22 cellular contexts compared by ENCODE assay signal in the genomic region with DNA sequence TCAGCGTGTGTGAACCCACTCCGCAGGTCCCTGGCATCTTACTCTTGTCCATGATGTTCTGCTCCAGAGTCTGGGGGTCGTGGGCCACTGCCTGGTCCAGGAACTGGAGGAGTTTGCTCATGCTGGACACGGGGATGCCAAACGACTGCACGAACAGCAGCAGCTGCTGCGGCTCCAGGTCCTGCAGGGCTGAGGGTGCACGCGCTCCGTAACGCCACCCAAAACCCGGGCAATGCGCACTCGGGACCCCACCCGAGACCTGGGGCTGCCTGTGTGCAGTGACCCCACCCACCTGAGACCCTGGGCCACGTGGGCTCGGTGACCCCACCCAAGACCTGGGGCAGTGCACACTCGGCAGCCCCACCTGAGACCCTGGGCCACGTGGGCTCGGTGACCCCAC. TPM values are rescaled to one million over a fixed set of nuclear protein-coding genes. Genes with fewer than 3 reads are reported as not detected.
DNase-seq lines count a peak whose midpoint lies in the region; ATAC-seq, FAIRE-seq and TF ChIP-seq lines count a peak whose summit lies in the region.
"Had no signal": no experiment of that assay in that cellular context is flagged by ENCODE, and none has a peak within 500 bp of the region (broad histone marks: within the 10 kb centered on the region; RNA-seq: fewer than 3 reads in every experiment).

No MANE protein-coding gene starts in this region.

- TF ChIP-seq EP300 in K562 (IDR thresholded peaks at IDR 0.05; ENCODE audit: low read length) = no peak

- H3K36me3 ChIP-seq in IMR-90 (ENCODE audit: control insufficient read depth, insufficient read depth, low read length) = peaks cover 82% of the 10 kb centered on the region
- H3K36me3 ChIP-seq in K562 (ENCODE audit: control insufficient read depth, insufficient read depth, low read length) = peaks cover 80% of the 10 kb centered on the region; the same call in 1 of the 3 replicates

- H3K4ac ChIP-seq in IMR-90 (ENCODE audit: low read depth, low read length) = no peak overlapping the region

- TF ChIP-seq POLR2A in IMR-90 (IDR thresholded peaks at IDR 0.05; ENCODE audit: low read depth, low read length) (no peak), K562 (conservative IDR thresholded peaks at IDR 0.05) (no peak)

- peaks cover 4% of the 10 kb centered on the region for H3K36me3 Mint-ChIP-seq in activated CD4-positive, alpha-beta T cell treated with anti-CD3 and anti-CD28 coated beads, Interleukin-2, amount 10 ng/mL, durations not matched to agents 7 days and 5 days (ENCODE audit: low read depth)

- H3K4me1 Mint-ChIP-seq in activated CD4-positive, alpha-beta T cell treated with anti-CD3 and anti-CD28 coated beads, Interleukin-2, amount 10 ng/mL, durations not matched to agents 7 days and 5 days = no peaks in the 10 kb centered on the region
- H3K4me1 Mint-ChIP-seq: CD14-positive monocyte; CD8-positive, alpha-beta memory T cell had no signal

- H3K9ac ChIP-seq in IMR-90 (ENCODE audit: low read depth, low read length) = no peak overlapping the region
- no peak overlapping the region for H3K9ac ChIP-seq in K562 (ENCODE audit: insufficient read depth in 1 of 2, low read depth in 2 of 2, low read length in 2 of 2)
- H3K9ac ChIP-seq: BLaER1 treated with 17β-estradiol and CSF1 and Interleukin-3, amounts not matched to agents 10 nM and 100 nM had no signal

- no peak for ATAC-seq in IMR-90 (ENCODE audit: low read depth)
- no peak for ATAC-seq in K562
- ATAC-seq: A549 had no signal

- no peaks in the 10 kb centered on the region for H3K79me2 ChIP-seq in K562 (ENCODE audit: control insufficient read depth, insufficient read depth, low read length)

- POLR2A ChIA-PET in IMR-90 (lab: Charles Lee; ENCODE audit: unreplicated experiment) (no interaction called here), K562 (lab: Yijun Ruan, JAX) (no interaction called here)
- POLR2A ChIA-PET in activated CD4-positive, alpha-beta T cell treated with anti-CD3 and anti-CD28 coated beads, Interleukin-2, amount 10 ng/mL, durations not matched to agents 7 days and 5 days (lab: Charles Lee) = no interaction called here

- H4K20me1 ChIP-seq in IMR-90 (ENCODE audit: insufficient read depth, low read length) (no peaks in the 10 kb centered on the region), K562 (replicated peaks; ENCODE audit: control insufficient read depth, insufficient read depth, low read length) (no peaks in the 10 kb centered on the region)

- no peak for DNase-seq in IMR-90
- no peak for DNase-seq in K562 (ENCODE audit: extremely low read depth in 1 of 4, low spot score in 3 of 4)
- no peak for DNase-seq in urothelium cell line (ENCODE audit: low spot score)
- no peak for DNase-seq in activated CD4-positive, alpha-beta T cell treated with anti-CD3 and anti-CD28 coated beads, Interleukin-2, amount 10 ng/mL, durations not matched to agents 7 days and 5 days
- DNase-seq in occipital lobe (lab: John Stamatoyannopoulos, UW) = no peak
- DNase-seq: 8988T; ACHN; AML-193; BE2C; CD4-positive, alpha-beta T cell; CD8-positive, alpha-beta memory T cell; DMS53; DMS79 treated with DMSO at 0.1 percent for 48 hours; GF-D8; GOT3; HCEC 1CT had no signal

- peak overlapping the region; percentile 65 for H2AK9ac ChIP-seq in IMR-90 (replicated peaks; ENCODE audit: low read depth, low read length, poor library complexity)

- dilution Hi-C loops in IMR-90 (cut with HindIII; ENCODE audit: low sequenced_read_pairs, unreplicated experiment) = no loop called here

- no peak overlapping the region for H2AK5ac ChIP-seq in IMR-90 (ENCODE audit: low read depth, low read length)

- H3K4me1 ChIP-seq in IMR-90 (ENCODE audit: control insufficient read depth, insufficient read depth, low read length) (no peaks in the 10 kb centered on the region), K562 (replicated peaks in 1 of 2; ENCODE audit: control insufficient read depth in 2 of 2, insufficient read depth in 2 of 2, low read length in 2 of 2) (peaks cover 0 to 11% of the 10 kb centered on the region in 2 experiments; a peak in 1 of 5 replicates)
- H3K4me1 ChIP-seq: A549; BE2C; BLaER1 treated with 17β-estradiol and CSF1 and Interleukin-3, amounts not matched to agents 10 nM and 100 nM had no signal

- FAIRE-seq in K562 (lab: Jason Lieb, UNC) = no peak
- FAIRE-seq in urothelium cell line (lab: Jason Lieb, UNC) = peak; percentile 53
- FAIRE-seq: A549, D721Med, GM12891, GM18507 had no signal

- no peaks in the 10 kb centered on the region for H3K9me3 Mint-ChIP-seq in activated CD4-positive, alpha-beta T cell treated with anti-CD3 and anti-CD28 coated beads, Interleukin-2, amount 10 ng/mL, durations not matched to agents 7 days and 5 days
- H3K9me3 Mint-ChIP-seq: CD4-positive, alpha-beta T cell; CD8-positive, alpha-beta memory T cell had no signal

- H3K9me1 ChIP-seq in IMR-90 (ENCODE audit: insufficient read depth, low read length) (no peaks in the 10 kb centered on the region), K562 (ENCODE audit: control insufficient read depth, insufficient read depth, low read length) (no peaks in the 10 kb centered on the region)

- intact Hi-C loops in IMR-90 (cut with micrococcal nuclease) = no loop called here
- intact Hi-C loops in K562 (cut with micrococcal nuclease) = no loop called here

- H4K8ac ChIP-seq in IMR-90 (ENCODE audit: low read depth in 2 of 2, low read length in 2 of 2) = no peak overlapping the region

- no peaks in the 10 kb centered on the region for H3K79me1 ChIP-seq in IMR-90 (ENCODE audit: low read depth in 1 of 2, low read length in 2 of 2)

- in situ Hi-C loops in IMR-90 (cut with MboI; ENCODE audit: low sequenced_read_pairs) = no loop called here
- in situ Hi-C loops in K562 (cut with MboI) = no loop called here

- no peak overlapping the region for H4K91ac ChIP-seq in IMR-90 (ENCODE audit: insufficient read depth, low read depth, low read length)

- no peak overlapping the region for H3K4me3 Mint-ChIP-seq in activated CD4-positive, alpha-beta T cell treated with anti-CD3 and anti-CD28 coated beads, Interleukin-2, amount 10 ng/mL, durations not matched to agents 7 days and 5 days
- H3K4me3 Mint-ChIP-seq: CD14-positive monocyte; CD4-positive, alpha-beta T cell; CD8-positive, alpha-beta memory T cell had no signal

- H3K56ac ChIP-seq in IMR-90 (ENCODE audit: extremely low read depth, insufficient read depth, low read length) = no peak overlapping the region

- H3K27ac Mint-ChIP-seq in activated CD4-positive, alpha-beta T cell treated with anti-CD3 and anti-CD28 coated beads, Interleukin-2, amount 10 ng/mL, durations not matched to agents 7 days and 5 days = no peak overlapping the region
- H3K27ac Mint-ChIP-seq: CD4-positive, alpha-beta T cell; CD8-positive, alpha-beta memory T cell had no signal

- TF ChIP-seq RAD21 in IMR-90 (IDR thresholded peaks at IDR 0.05; ENCODE audit: low read length) (no peak), K562 (CRISPR knock-in tag; conservative IDR thresholded peaks at IDR 0.05 in 1 of 2, IDR thresholded peaks at IDR 0.05 in 1 of 2) (no peak)

- H2BK120ac ChIP-seq in IMR-90 (ENCODE audit: low read depth, low read length) = no peak overlapping the region

- no peak overlapping the region for H3K18ac ChIP-seq in IMR-90 (ENCODE audit: low read depth, low read length)

- CTCF ChIA-PET in IMR-90 (lab: Yijun Ruan, JAX) = no interaction called here
- CTCF ChIA-PET in K562 (lab: Yijun Ruan, JAX; ENCODE audit: low intra/inter-chr PET ratio) = no interaction called here
- CTCF ChIA-PET in activated CD4-positive, alpha-beta T cell treated with anti-CD3 and anti-CD28 coated beads, Interleukin-2, amount 10 ng/mL, durations not matched to agents 7 days and 5 days (lab: Charles Lee) = interaction anchor here (0.7 kb wide), 1 partner anchor 10 kb away, joined by 3 read pairs; no protein-coding TSS in a partner anchor

- TF ChIP-seq CTCF in IMR-90 (conservative IDR thresholded peaks at IDR 0.05; ENCODE audit: low read depth, low read length) (no peak), K562 (IDR thresholded peaks at IDR 0.05 in 2 of 3, conservative IDR thresholded peaks at IDR 0.05 in 1 of 3; ENCODE audit: insufficient read depth in 2 of 3, low read depth in 1 of 3, low read length in 3 of 3) (no peak)

- H2BK5ac ChIP-seq in IMR-90 (ENCODE audit: low read depth, low read length, poor library complexity, severe bottlenecking) = no peak overlapping the region

- no TSS peak for BruUV-seq in IMR-90 (replicated peaks; lab: Mats Ljungman, UMichigan)
- BruUV-seq in K562 (replicated peaks; lab: Mats Ljungman, UMichigan) = no TSS peak

- H3K23ac ChIP-seq in IMR-90 (ENCODE audit: low read depth, low read length) = no peak overlapping the region

- no peaks in the 10 kb centered on the region for H3K27me3 Mint-ChIP-seq in activated CD4-positive, alpha-beta T cell treated with anti-CD3 and anti-CD28 coated beads, Interleukin-2, amount 10 ng/mL, durations not matched to agents 7 days and 5 days
- H3K27me3 Mint-ChIP-seq: CD4-positive, alpha-beta T cell; CD8-positive, alpha-beta memory T cell had no signal

- H3K4me3 ChIP-seq in IMR-90 (ENCODE audit: insufficient read depth, low read depth, low read length) (no peak overlapping the region), K562 (no peak overlapping the region)
- H3K4me3 ChIP-seq: A549; BLaER1 treated with 17β-estradiol and CSF1 and Interleukin-3, amounts not matched to agents 10 nM and 100 nM had no signal

- H3K9me3 ChIP-seq in IMR-90 (ENCODE audit: control insufficient read depth, insufficient read depth, low read length) (no peaks in the 10 kb centered on the region), K562 (replicated peaks; ENCODE audit: control insufficient read depth, insufficient read depth, low read depth, low read length) (no peaks in the 10 kb centered on the region)
- H3K9me3 ChIP-seq: A549; BE2C; BLaER1 treated with 17β-estradiol and CSF1 and Interleukin-3, amounts not matched to agents 10 nM and 100 nM had no signal

- no peak overlapping the region for H4K5ac ChIP-seq in IMR-90 (ENCODE audit: low read depth, low read length)

- H2AFZ ChIP-seq in IMR-90 (replicated peaks; ENCODE audit: low read length, poor library complexity) (no peak overlapping the region), K562 (ENCODE audit: low read depth, low read length) (no peak overlapping the region)

- no peak overlapping the region for H3K4me2 ChIP-seq in IMR-90 (ENCODE audit: low read depth, low read length)
- H3K4me2 ChIP-seq in K562 (ENCODE audit: insufficient read depth, low read length) = no peak overlapping the region
- H3K4me2 ChIP-seq: A549; BLaER1 treated with 17β-estradiol and CSF1 and Interleukin-3, amounts not matched to agents 10 nM and 100 nM had no signal

- H3K27ac ChIP-seq in IMR-90 (ENCODE audit: insufficient read depth, low read length) = no peak overlapping the region
- no peak overlapping the region for H3K27ac ChIP-seq in K562 (ENCODE audit: extremely low read depth, low read depth, low read length)
- H3K27ac ChIP-seq: A549; BLaER1 treated with 17β-estradiol and CSF1 and Interleukin-3, amounts not matched to agents 10 nM and 100 nM had no signal

- H3K27me3 ChIP-seq in IMR-90 (ENCODE audit: control insufficient read depth, insufficient read depth, low read length) (no peaks in the 10 kb centered on the region), K562 (ENCODE audit: control insufficient read depth in 2 of 2, insufficient read depth in 2 of 2, low read length in 2 of 2) (no peaks in the 10 kb centered on the region)
- H3K27me3 ChIP-seq: BE2C; BLaER1 treated with 17β-estradiol and CSF1 and Interleukin-3, amounts not matched to agents 10 nM and 100 nM had no signal

- 88% methylated on average over 14 of the region's 20 CpGs; no CpG with 5 or more reads in 1 of the 2 experiments for WGBS in IMR-90 (ENCODE audit: extremely low coverage in 2 of 2, insufficient read length in 1 of 2), 2 experiments
- 96% methylated on average over 12 of the region's 20 CpGs for WGBS in K562 (ENCODE audit: insufficient coverage, low coverage, missing lambda C conversion rate)

- H2BK15ac ChIP-seq in IMR-90 (ENCODE audit: low read depth, low read length) = no peak overlapping the region

- no peak overlapping the region for H2BK20ac ChIP-seq in IMR-90 (ENCODE audit: low read depth, low read length)

- H3K14ac ChIP-seq in IMR-90 (replicated peaks; ENCODE audit: low read depth, low read length) = no peak overlapping the region

RNA-seq across cellular contexts. Expression of gene MICALL2, which starts 22.0 kb away (rescaled TPM):
- total RNA-seq in IMR-90 (2012; rRNA removed) (6.1 and 6.6 TPM in 2 replicates), K562 (2014; rRNA removed) (59.0 and 71.5 TPM in 2 replicates), K562 (2014; rRNA removed; fragmentation: Illumina TruSeq; extraction: Trizol) (6.9 and 9.5 TPM in 2 replicates), K562 (2015; rRNA removed; fragmentation: Illumina TruSeq; extraction: Trizol) (26.9 and 32.7 TPM in 2 replicates), K562 (2021) (102 and 103 TPM in 2 replicates), occipital lobe (4.2 TPM)
- polyA plus RNA-seq in IMR-90 (2012; rRNA removed) (34.1 and 37.2 TPM in 2 replicates), K562 (2011; rRNA removed) (17.0 and 42.5 TPM in 2 replicates), K562 (2014; fragmentation: Illumina TruSeq; extraction: Trizol) (13.2 and 29.8 TPM in 2 replicates), K562 (2014; fragmentation: Nextera tagmentation; extraction: Ambion mirVana) (1 to 10 TPM; 1.8 to 2.2 TPM), K562 (2014; rRNA removed) (91.2 and 99.3 TPM in 2 replicates)
- polyA plus RNA-seq in IMR-90 (2012; cell fraction: cytosol; rRNA removed) = 14.3 and 22.8 TPM in 2 replicates
- 294 and 597 TPM in 2 replicates for polyA plus RNA-seq in IMR-90 (2012; cell fraction: nucleus; rRNA removed; ENCODE audit: low replicate concordance)
- 266 and 844 TPM in 2 replicates for total RNA-seq in K562 (2011; cell fraction: chromatin; rRNA removed; ENCODE audit: low replicate concordance)
- total RNA-seq in K562 (2011; cell fraction: nucleolus; rRNA removed) = 502 and 577 TPM in 2 replicates
- 359 and 406 TPM in 2 replicates for total RNA-seq in K562 (2011; cell fraction: nucleoplasm; rRNA removed)
- 14.6 and 28.0 TPM in 2 replicates for polyA plus RNA-seq in K562 (2011; cell fraction: cytosol; rRNA removed)
- 444 and 528 TPM in 2 replicates for polyA plus RNA-seq in K562 (2011; cell fraction: nucleus; rRNA removed)
- polyA plus RNA-seq in K562 (2012) = 61.2 and 74.6 TPM in 2 replicates
- 53.2 and 57.7 TPM in 2 replicates for polyA minus RNA-seq in K562 (2011; rRNA and poly(A)+ RNA removed)
- 17.9 and 22.2 TPM in 2 replicates for polyA minus RNA-seq in K562 (2011; cell fraction: cytosol; rRNA and poly(A)+ RNA removed)
- polyA minus RNA-seq in K562 (2011; cell fraction: nucleus; rRNA and poly(A)+ RNA removed) = 91.7 and 109 TPM in 2 replicates
- total RNA-seq in activated CD4-positive, alpha-beta T cell treated with anti-CD3 and anti-CD28 coated beads, Interleukin-2, amount 10 ng/mL, durations not matched to agents 7 days and 5 days = 1 to 10 TPM; 2.1 to 2.7 TPM

RNA-seq across cellular contexts. Expression of gene INTS1, which starts 22.9 kb away (rescaled TPM):
- total RNA-seq in IMR-90 (2012; rRNA removed) (9.3 and 10.0 TPM in 2 replicates), K562 (2014; rRNA removed) (34.9 and 39.7 TPM in 2 replicates), K562 (2014; rRNA removed; fragmentation: Illumina TruSeq; extraction: Trizol) (4.1 and 6.8 TPM in 2 replicates), K562 (2015; rRNA removed; fragmentation: Illumina TruSeq; extraction: Trizol) (19.2 and 20.1 TPM in 2 replicates), K562 (2021) (105 and 119 TPM in 2 replicates), occipital lobe (15.8 TPM)
- polyA plus RNA-seq in IMR-90 (2012; rRNA removed) (40.1 and 47.1 TPM in 2 replicates), K562 (2011; rRNA removed) (12.0 and 28.0 TPM in 2 replicates), K562 (2014; fragmentation: Illumina TruSeq; extraction: Trizol) (18.5 and 66.3 TPM in 2 replicates), K562 (2014; fragmentation: Nextera tagmentation; extraction: Ambion mirVana) (1 to 10 TPM in 1 of 2 experiments, under 1 TPM in 1; 0.34 to 1.7 TPM), K562 (2014; rRNA removed) (46.7 and 55.1 TPM in 2 replicates)
- 32.2 and 35.8 TPM in 2 replicates for polyA plus RNA-seq in IMR-90 (2012; cell fraction: cytosol; rRNA removed)
- 80.3 and 296 TPM in 2 replicates for polyA plus RNA-seq in IMR-90 (2012; cell fraction: nucleus; rRNA removed; ENCODE audit: low replicate concordance)
- 67.2 and 276 TPM in 2 replicates for total RNA-seq in K562 (2011; cell fraction: chromatin; rRNA removed; ENCODE audit: low replicate concordance)
- 199 and 200 TPM in 2 replicates for total RNA-seq in K562 (2011; cell fraction: nucleolus; rRNA removed)
- 92.5 and 92.7 TPM in 2 replicates for total RNA-seq in K562 (2011; cell fraction: nucleoplasm; rRNA removed)
- 17.5 and 46.7 TPM in 2 replicates for polyA plus RNA-seq in K562 (2011; cell fraction: cytosol; rRNA removed)
- polyA plus RNA-seq in K562 (2011; cell fraction: nucleus; rRNA removed) = 146 and 297 TPM in 2 replicates
- 62.7 and 64.6 TPM in 2 replicates for polyA plus RNA-seq in K562 (2012)
- 9.8 and 11.1 TPM in 2 replicates for polyA minus RNA-seq in K562 (2011; rRNA and poly(A)+ RNA removed)
- polyA minus RNA-seq in K562 (2011; cell fraction: cytosol; rRNA and poly(A)+ RNA removed) = 38.7 and 69.3 TPM in 2 replicates
- 52.6 and 57.9 TPM in 2 replicates for polyA minus RNA-seq in K562 (2011; cell fraction: nucleus; rRNA and poly(A)+ RNA removed)
- 100 to 1,000 TPM in 1 of 2 experiments, 10 to 100 TPM in 1; 90.6 to 104 TPM for total RNA-seq in activated CD4-positive, alpha-beta T cell treated with anti-CD3 and anti-CD28 coated beads, Interleukin-2, amount 10 ng/mL, durations not matched to agents 7 days and 5 days

RNA-seq across cellular contexts. Expression of gene MAFK, which starts 49.2 kb away (rescaled TPM):
- total RNA-seq in IMR-90 (2012; rRNA removed) (16.4 and 19.2 TPM in 2 replicates), K562 (2014; rRNA removed) (11.7 and 15.6 TPM in 2 replicates), K562 (2014; rRNA removed; fragmentation: Illumina TruSeq; extraction: Trizol) (1.1 and 1.3 TPM in 2 replicates), K562 (2015; rRNA removed; fragmentation: Illumina TruSeq; extraction: Trizol) (4.7 and 5.5 TPM in 2 replicates), K562 (2021) (17.6 and 24.4 TPM in 2 replicates), occipital lobe (6.9 TPM)
- polyA plus RNA-seq in IMR-90 (2012; rRNA removed) (27.1 and 27.9 TPM in 2 replicates), K562 (2011; rRNA removed) (2.1 and 4.9 TPM in 2 replicates), K562 (2014; fragmentation: Illumina TruSeq; extraction: Trizol) (3.7 and 6.9 TPM in 2 replicates), K562 (2014; fragmentation: Nextera tagmentation; extraction: Ambion mirVana) (under 1 TPM; 0.04 to 0.07 TPM), K562 (2014; rRNA removed) (12.8 and 13.5 TPM in 2 replicates)
- polyA plus RNA-seq in IMR-90 (2012; cell fraction: cytosol; rRNA removed) = 9.3 and 16.3 TPM in 2 replicates
- polyA plus RNA-seq in IMR-90 (2012; cell fraction: nucleus; rRNA removed; ENCODE audit: low replicate concordance) = 216 and 262 TPM in 2 replicates
- 8.5 and 20.5 TPM in 2 replicates for total RNA-seq in K562 (2011; cell fraction: chromatin; rRNA removed; ENCODE audit: low replicate concordance)
- 11.2 and 12.1 TPM in 2 replicates for total RNA-seq in K562 (2011; cell fraction: nucleolus; rRNA removed)
- total RNA-seq in K562 (2011; cell fraction: nucleoplasm; rRNA removed) = 5.1 and 7.6 TPM in 2 replicates
- polyA plus RNA-seq in K562 (2011; cell fraction: cytosol; rRNA removed) = 3.8 and 5.1 TPM in 2 replicates
- polyA plus RNA-seq in K562 (2011; cell fraction: nucleus; rRNA removed) = 9.8 and 26.1 TPM in 2 replicates
- polyA plus RNA-seq in K562 (2012) = 11.2 and 12.1 TPM in 2 replicates
- 0.66 and 1.1 TPM in 2 replicates for polyA minus RNA-seq in K562 (2011; rRNA and poly(A)+ RNA removed)
- polyA minus RNA-seq in K562 (2011; cell fraction: cytosol; rRNA and poly(A)+ RNA removed) = 5.5 and 7.7 TPM in 2 replicates
- 3.6 and 3.8 TPM in 2 replicates for polyA minus RNA-seq in K562 (2011; cell fraction: nucleus; rRNA and poly(A)+ RNA removed)
- total RNA-seq in activated CD4-positive, alpha-beta T cell treated with anti-CD3 and anti-CD28 coated beads, Interleukin-2, amount 10 ng/mL, durations not matched to agents 7 days and 5 days = 10 to 100 TPM; 24.7 to 29.3 TPM
